In genomic region chr17:57602896-57603295, GRCh38 we compare ENCODE assay signal across 1 cellular context.
TF ChIP-seq lines count a peak whose summit lies in the region.

No MANE protein-coding gene starts in this region.

TF ChIP-seq in HepG2, 621 proteins besides CTCF, POLR2A, EP300 and RAD21 (continued from another document):
- TF ChIP-seq HMGXB3 (CRISPR knock-in tag; IDR thresholded peaks at IDR 0.05; ENCODE audit: borderline replicate concordance) (no peak), ZNF318 (CRISPR knock-in tag; IDR thresholded peaks at IDR 0.05) (0 out of 2 replicates have a peak, but pooled peaks have one; percentile 32)
